In the genomic region with DNA sequence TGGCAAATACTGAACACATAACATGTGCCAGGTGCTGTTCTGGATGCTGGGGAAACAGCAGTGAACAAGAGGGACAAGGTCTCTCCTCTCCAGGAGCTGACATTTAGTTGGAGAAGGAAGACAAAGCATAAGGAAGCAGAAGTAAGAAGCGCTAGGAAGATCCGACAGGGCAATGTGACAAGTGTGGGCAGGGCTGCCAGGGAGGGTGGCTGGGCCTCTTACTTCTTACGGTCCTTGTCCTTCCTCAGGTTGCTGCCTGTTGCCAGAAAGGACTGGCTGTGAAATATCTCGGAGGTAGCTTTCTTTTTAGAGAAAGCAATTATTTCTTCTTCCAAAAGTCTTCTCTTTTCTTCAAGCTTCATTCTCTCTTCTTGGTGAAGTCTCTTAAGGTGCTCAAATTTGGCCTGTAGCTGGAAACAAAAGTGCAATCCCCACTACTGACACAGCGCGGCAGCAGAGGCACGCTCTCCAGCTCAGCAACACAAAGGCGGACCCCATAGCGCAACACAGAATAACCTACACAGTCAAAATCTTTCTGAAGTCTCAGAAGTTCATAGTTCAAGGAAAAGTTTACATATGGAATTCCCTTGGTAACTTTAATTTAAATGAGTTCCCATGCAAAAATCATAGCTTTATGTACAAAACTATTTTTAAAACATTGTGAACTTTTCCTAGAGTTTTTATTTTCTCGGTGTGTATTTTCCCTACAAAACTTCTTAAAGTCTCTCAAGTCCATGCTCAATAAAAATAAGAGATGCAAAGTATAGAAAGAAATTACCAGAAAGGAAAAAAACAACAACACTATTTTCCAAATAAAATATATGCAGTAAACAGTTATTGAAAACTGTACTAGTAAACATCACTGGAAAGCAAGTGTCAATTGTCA, we compare ENCODE assay signal across 8 cellular contexts.
DNase-seq lines count a peak whose midpoint lies in the region; ATAC-seq and TF ChIP-seq lines count a peak whose summit lies in the region.

No MANE protein-coding gene starts in this region.

- no peaks in the 10 kb centered on the region for H3K9me2 ChIP-seq in SU-DHL-6 (replicated peaks; ENCODE audit: insufficient read depth, low read length)

- TF ChIP-seq CTCF in SU-DHL-6 (IDR thresholded peaks at IDR 0.05; ENCODE audit: insufficient read depth, low read length, poor library complexity, severe bottlenecking) (peak; percentile 58), heart right ventricle (IDR thresholded peaks at IDR 0.05) (peak; percentile 80 to 97 (median 94)), retinal pigment epithelial cell (conservative IDR thresholded peaks at IDR 0.05; ENCODE audit: low read depth, low read length) (peak; percentile 98)

- H3K27ac ChIP-seq in SU-DHL-6 (ENCODE audit: low read depth, low read length) (no peak overlapping the region), heart right ventricle (no peak overlapping the region)

- intact Hi-C loops in heart right ventricle (cut with DNase I): loop anchor here (1.0 to 5.0 kb wide), 6 partner anchors 66 to 191 kb away; partner anchors contain the start of genes SEPTIN10 (in 3 of the 10) and SOWAHC (in 3 of the 10)

- no peaks in the 10 kb centered on the region for H3K9me3 ChIP-seq in SU-DHL-6 (ENCODE audit: insufficient read depth, low read length)
- H3K9me3 ChIP-seq in adipocyte (ENCODE audit: control insufficient read depth, low read length): no peaks in the 10 kb centered on the region
- H3K9me3 ChIP-seq in heart right ventricle: no peaks in the 10 kb centered on the region

- H4K20me1 ChIP-seq in SU-DHL-6 (ENCODE audit: low read depth, low read length): no peaks in the 10 kb centered on the region

- peak; percentile 75 for ATAC-seq in GM21447 (IDR thresholded peaks at IDR 0.05; ENCODE audit: unreplicated experiment)
- ATAC-seq in heart right ventricle: peak; percentile 79 to 95 (median 89)

- H3K4me3 ChIP-seq in SU-DHL-6 (ENCODE audit: insufficient read depth, low read length, poor library complexity, severe bottlenecking): no peak overlapping the region
- H3K4me3 ChIP-seq in adipocyte (ENCODE audit: low read length): no peak overlapping the region
- H3K4me3 ChIP-seq in heart right ventricle: no peak overlapping the region
- no peak overlapping the region for H3K4me3 ChIP-seq in retinal pigment epithelial cell (ENCODE audit: low read length)

- H3K4me2 ChIP-seq in SU-DHL-6 (ENCODE audit: low read depth, low read length, poor library complexity, severe bottlenecking): no peak overlapping the region

- no peak overlapping the region for H2AFZ ChIP-seq in SU-DHL-6 (ENCODE audit: low read depth, low read length, severe bottlenecking)

- H3K27me3 ChIP-seq in SU-DHL-6 (ENCODE audit: low read length) (no peaks in the 10 kb centered on the region), adipocyte (replicated peaks; ENCODE audit: control insufficient read depth, insufficient read depth, low read length) (no peaks in the 10 kb centered on the region), heart right ventricle (no peaks in the 10 kb centered on the region)

- H3K9ac ChIP-seq in SU-DHL-6 (ENCODE audit: low read length) (no peak overlapping the region), adipocyte (ENCODE audit: low read length) (no peak overlapping the region)

- H3F3A ChIP-seq in SU-DHL-6 (ENCODE audit: insufficient read depth): no peaks in the 10 kb centered on the region

- DNase-seq in COR-L47 (lab: John Stamatoyannopoulos, UW): peak; percentile 22
- peak; percentile 78 to 84 for DNase-seq in Kasumi-1 (lab: John Stamatoyannopoulos, UW)
- peak; percentile 85 for DNase-seq in adipocyte (ENCODE audit: low read depth)
- DNase-seq in heart right ventricle: peak; percentile 61 to 66
- no peak for DNase-seq in retinal pigment epithelial cell (ENCODE audit: low read depth)
- DNase-seq in NCI-H524 treated with DMSO at 0.1 percent for 48 hours (lab: John Stamatoyannopoulos, UW): no peak

- H3K4me1 ChIP-seq in adipocyte (ENCODE audit: control insufficient read depth, insufficient read depth, low read length) (no peaks in the 10 kb centered on the region), heart right ventricle (peaks cover 0 to 3% (median 0%) of the 10 kb centered on the region in 9 donors)

- no peaks in the 10 kb centered on the region for H3K36me3 ChIP-seq in SU-DHL-6 (ENCODE audit: low read length)
- H3K36me3 ChIP-seq in adipocyte (ENCODE audit: control insufficient read depth, insufficient read depth, low read length, severe bottlenecking): peaks cover 26% of the 10 kb centered on the region
- peaks cover 0 to 29% (median 0%) of the 10 kb centered on the region in 9 donors for H3K36me3 ChIP-seq in heart right ventricle

- no peaks in the 10 kb centered on the region for H3K79me2 ChIP-seq in SU-DHL-6 (ENCODE audit: insufficient read depth, low read length)

- WGBS in heart right ventricle, 2 donors: 32 to 33% methylated on average over 10 of the region's 10 CpGs

Comparison
In these comparisons a context has a peak if more than half of its experiments do, and no peak if none do; other contexts are left out.
1. DNase-seq: peak in COR-L47 (single experiment), Kasumi-1 (2 of 2), adipocyte (single experiment) and heart right ventricle (2 of 2); none in retinal pigment epithelial cell (single experiment) and NCI-H524 treated with DMSO at 0.1 percent for 48 hours (single experiment).
2. Peak in every context shown above with its lines, with median percentiles within 50 percentile points of each other: CTCF ChIP-seq.